8 cellular contexts compared by ENCODE assay signal in the genomic region with DNA sequence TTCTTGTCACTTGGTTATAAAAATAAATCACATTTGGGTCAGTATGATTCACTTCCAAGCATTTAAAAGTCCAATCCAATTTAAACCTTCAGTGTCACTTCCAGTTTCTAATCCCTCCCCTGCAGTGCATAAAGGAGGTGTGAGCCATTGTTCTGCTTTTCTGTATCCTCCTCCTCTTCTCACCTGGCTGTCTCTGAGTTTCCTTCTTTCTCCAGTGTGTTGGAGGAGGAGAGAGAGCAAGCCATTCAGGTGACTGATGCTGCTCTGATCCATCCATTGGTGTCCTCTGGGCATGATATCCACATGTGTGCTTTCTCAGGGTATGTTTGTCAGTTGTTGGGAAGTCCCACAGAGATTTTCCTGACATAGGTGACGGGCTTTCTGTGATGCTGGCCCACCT. TPM values are rescaled to one million over a fixed set of nuclear protein-coding genes. Genes with fewer than 3 reads are reported as not detected.
DNase-seq lines count a peak whose midpoint lies in the region; ATAC-seq and TF ChIP-seq lines count a peak whose summit lies in the region.

No MANE protein-coding gene starts in this region.

- no peaks in the 10 kb centered on the region for H3K9me3 ChIP-seq in thyroid gland

- H3K27ac ChIP-seq in thyroid gland, result peak overlapping the region in 2 of 3 donors; percentile 95 to 96

- H3K27me3 Mint-ChIP-seq in activated naive CD4-positive, alpha-beta T cell treated with anti-CD3 and anti-CD28 coated beads for 36 hours (ENCODE audit: low read depth), result no peaks in the 10 kb centered on the region
- no peaks in the 10 kb centered on the region for H3K27me3 Mint-ChIP-seq in T-helper 1 cell treated with Interleukin-12 subunit alpha and Interleukin-12 subunit beta and Interleukin-4 antibody, amounts not matched to agents 30 μg/mL and 1 μg/mL, for 36 hours (ENCODE audit: low read depth)

- no peaks in the 10 kb centered on the region for H3K27me3 ChIP-seq in thyroid gland

- peaks cover 53% of the 10 kb centered on the region for H3K4me1 Mint-ChIP-seq in activated naive CD4-positive, alpha-beta T cell treated with anti-CD3 and anti-CD28 coated beads for 36 hours (ENCODE audit: low read depth)
- H3K4me1 Mint-ChIP-seq in T-helper 1 cell treated with Interleukin-12 subunit alpha and Interleukin-12 subunit beta and Interleukin-4 antibody, amounts not matched to agents 30 μg/mL and 1 μg/mL, for 36 hours (ENCODE audit: low read depth), result peaks cover 43% of the 10 kb centered on the region

- peak; percentile 23 for DNase-seq in activated naive CD4-positive, alpha-beta T cell treated with anti-CD3 and anti-CD28 coated beads for 36 hours
- no peak for DNase-seq in activated naive CD4-positive, alpha-beta T cell treated with anti-CD3 and anti-CD28 coated beads, Interleukin-2, amount 50 U/mL, for 16 hours
- no peak for DNase-seq in thyroid gland
- DNase-seq in COR-L47 (lab: John Stamatoyannopoulos, UW), result no peak

- no peaks in the 10 kb centered on the region for H3K9me3 Mint-ChIP-seq in activated naive CD4-positive, alpha-beta T cell treated with anti-CD3 and anti-CD28 coated beads for 36 hours
- H3K9me3 Mint-ChIP-seq in T-helper 1 cell treated with Interleukin-12 subunit alpha and Interleukin-12 subunit beta and Interleukin-4 antibody, amounts not matched to agents 30 μg/mL and 1 μg/mL, for 36 hours, result peaks cover 2% of the 10 kb centered on the region

- no peak for TF ChIP-seq POLR2A in thyroid gland (IDR thresholded peaks at IDR 0.05)

- peaks cover 0 to 3% of the 10 kb centered on the region in 2 donors for H3K36me3 ChIP-seq in thyroid gland

- H3K4me1 ChIP-seq in thyroid gland, result peaks cover 6 to 11% of the 10 kb centered on the region in 2 donors

- intact Hi-C loops in activated naive CD4-positive, alpha-beta T cell treated with anti-CD3 and anti-CD28 coated beads for 36 hours (cut with micrococcal nuclease), result loop anchor here (1.0 to 10.0 kb wide), 10 partner anchors 28 to 1459 kb away; a partner anchor contains a TSS
- intact Hi-C loops in thyroid gland (cut with DNase I), result no loop called here

- H3K4me3 ChIP-seq in iPS-11a (ENCODE audit: low read depth, low read length) (peak overlapping the region; percentile 83), thyroid gland (replicated peaks in 1 of 3) (no peak overlapping the region)

- WGBS in thyroid gland, 2 donors, result 96% methylated on average over 1 of the region's 1 CpG

- CTCF ChIA-PET in activated naive CD4-positive, alpha-beta T cell treated with anti-CD3 and anti-CD28 coated beads for 36 hours (lab: Charles Lee), result interaction anchor here (0.9 to 2.4 kb wide), 12 partner anchors 8 to 238 kb away, joined by 3 to 23 read pairs (median 4); a partner anchor contains a TSS

- peak overlapping the region; percentile 95 for H3K4me3 Mint-ChIP-seq in activated naive CD4-positive, alpha-beta T cell treated with anti-CD3 and anti-CD28 coated beads for 36 hours
- H3K4me3 Mint-ChIP-seq in T-helper 1 cell treated with Interleukin-12 subunit alpha and Interleukin-12 subunit beta and Interleukin-4 antibody, amounts not matched to agents 30 μg/mL and 1 μg/mL, for 36 hours, result peak overlapping the region; percentile 94

- no peak for TF ChIP-seq CTCF in thyroid gland (IDR thresholded peaks at IDR 0.05)

- ATAC-seq in HG03457 (IDR thresholded peaks at IDR 0.05; ENCODE audit: unreplicated experiment) (no peak), GM18867 (IDR thresholded peaks at IDR 0.05; ENCODE audit: unreplicated experiment) (no peak)

- H3K27ac Mint-ChIP-seq in activated naive CD4-positive, alpha-beta T cell treated with anti-CD3 and anti-CD28 coated beads for 36 hours, result peak overlapping the region; percentile 95
- H3K27ac Mint-ChIP-seq in T-helper 1 cell treated with Interleukin-12 subunit alpha and Interleukin-12 subunit beta and Interleukin-4 antibody, amounts not matched to agents 30 μg/mL and 1 μg/mL, for 36 hours, result peak overlapping the region; percentile 98

- peaks cover 25% of the 10 kb centered on the region for H3K36me3 Mint-ChIP-seq in activated naive CD4-positive, alpha-beta T cell treated with anti-CD3 and anti-CD28 coated beads for 36 hours (ENCODE audit: low read depth)
- H3K36me3 Mint-ChIP-seq in T-helper 1 cell treated with Interleukin-12 subunit alpha and Interleukin-12 subunit beta and Interleukin-4 antibody, amounts not matched to agents 30 μg/mL and 1 μg/mL, for 36 hours (ENCODE audit: low read depth), result peaks cover 22% of the 10 kb centered on the region

RNA-seq across cellular contexts. Expression of a gene that starts 1.2 kb away (rescaled TPM):
- total RNA-seq in activated naive CD4-positive, alpha-beta T cell treated with anti-CD3 and anti-CD28 coated beads for 36 hours, result 10 to 100 TPM; 28.3 to 29.2 TPM
- total RNA-seq in thyroid gland, result 10 to 100 TPM; 12.8 to 19.0 (median 15.9) TPM

RNA-seq across cellular contexts. Expression of a gene that starts 37.7 kb away (rescaled TPM):
- total RNA-seq in activated naive CD4-positive, alpha-beta T cell treated with anti-CD3 and anti-CD28 coated beads for 36 hours, result 10 to 100 TPM; 44.0 to 44.4 TPM
- total RNA-seq in thyroid gland, result 10 to 100 TPM; 51.7 to 81.6 (median 57.4) TPM

RNA-seq across cellular contexts. Expression of a gene that starts 56.1 kb away (rescaled TPM):
- 10 to 100 TPM; 45.8 to 50.1 TPM for total RNA-seq in activated naive CD4-positive, alpha-beta T cell treated with anti-CD3 and anti-CD28 coated beads for 36 hours
- 10 to 100 TPM; 32.8 to 36.8 (median 34.5) TPM for total RNA-seq in thyroid gland
